In the genomic region with DNA sequence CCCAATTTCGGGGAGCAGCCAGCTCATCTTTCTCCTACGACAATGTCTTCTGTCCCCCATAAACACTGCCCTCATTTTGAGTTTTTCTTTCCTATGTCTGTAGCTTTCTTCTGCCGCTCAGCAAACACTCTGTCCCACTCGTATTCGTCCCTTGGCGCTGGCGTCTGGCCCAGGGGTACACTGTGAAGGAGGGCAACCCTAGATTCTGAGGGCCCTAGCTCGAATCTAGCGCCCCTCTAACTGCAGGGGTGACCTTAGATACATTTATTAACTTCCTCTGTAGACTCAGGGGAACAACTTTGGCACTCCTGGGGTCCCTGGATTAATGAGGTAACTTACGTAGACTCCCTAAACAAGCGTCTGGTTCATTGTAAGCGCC, we compare ENCODE assay signal across 7 cellular contexts. TPM values are rescaled to one million over a fixed set of nuclear protein-coding genes. Genes with fewer than 3 reads are reported as not detected.
DNase-seq lines count a peak whose midpoint lies in the region; ATAC-seq, FAIRE-seq and TF ChIP-seq lines count a peak whose summit lies in the region.

No MANE protein-coding gene starts in this region.

- H3K27me3 Mint-ChIP-seq in HFFc6 (ENCODE audit: insufficient read depth): no peaks in the 10 kb centered on the region
- peaks cover 13% of the 10 kb centered on the region for H3K27me3 Mint-ChIP-seq in WTC11 (ENCODE audit: low read depth)

- no peaks in the 10 kb centered on the region for H3K36me3 ChIP-seq in smooth muscle cell (ENCODE audit: low read depth)

- H3K27ac ChIP-seq in right cardiac atrium (ENCODE audit: low read length) (no peak overlapping the region), smooth muscle cell (ENCODE audit: low read depth) (peak overlapping the region; percentile 84)

- H3K4me1 ChIP-seq in right cardiac atrium (ENCODE audit: control insufficient read depth, insufficient read depth, low read length) (peaks cover 7% of the 10 kb centered on the region), smooth muscle cell (ENCODE audit: low read depth) (peaks cover 6% of the 10 kb centered on the region)

- CTCF ChIA-PET in WTC11 (lab: Charles Lee): interaction anchor here (0.5 to 2.4 kb wide), 21 partner anchors 11 to 212 kb away, joined by 3 to 28 read pairs (median 4); no protein-coding TSS in a partner anchor

- DNase-seq in HFFc6 (no peak), WTC11 (ENCODE audit: low spot score) (no peak), right cardiac atrium (peak in 2 of 3 donors; percentile 16 to 64), smooth muscle cell (lab: John Stamatoyannopoulos, UW; ENCODE audit: unreplicated experiment) (no peak), frontal cortex (ENCODE audit: low spot score in 2 of 2) (no peak), AG20443 (ENCODE audit: low spot score) (no peak)

- no peaks in the 10 kb centered on the region for H3K27me3 ChIP-seq in right cardiac atrium (ENCODE audit: control insufficient read depth, insufficient read depth)
- no peaks in the 10 kb centered on the region for H3K27me3 ChIP-seq in smooth muscle cell (ENCODE audit: low read depth)

- TF ChIP-seq CTCF in HFFc6 (IDR thresholded peaks at IDR 0.05) (no peak), WTC11 (IDR thresholded peaks at IDR 0.05) (no peak), smooth muscle cell (IDR thresholded peaks at IDR 0.05; ENCODE audit: borderline replicate concordance, insufficient read depth, poor library complexity, severe bottlenecking) (no peak)

- H3F3A ChIP-seq in smooth muscle cell (ENCODE audit: low read depth): peaks cover 5% of the 10 kb centered on the region

- H3K27ac Mint-ChIP-seq in HFFc6: peak overlapping the region; percentile 96
- H3K27ac Mint-ChIP-seq in WTC11: no peak overlapping the region

- peak overlapping the region; percentile 79 for H3K4me3 ChIP-seq in right cardiac atrium (ENCODE audit: low read length)
- H3K4me3 ChIP-seq in smooth muscle cell: peak overlapping the region; percentile 77

- FAIRE-seq in frontal cortex (lab: Jason Lieb, UNC): no peak

- H4K20me1 ChIP-seq in smooth muscle cell (ENCODE audit: low read depth): peaks cover 32% of the 10 kb centered on the region

- H3K9me3 Mint-ChIP-seq in HFFc6 (no peaks in the 10 kb centered on the region), WTC11 (no peaks in the 10 kb centered on the region)

- intact Hi-C loops in right cardiac atrium (cut with DNase I): loop anchor here in 3 of 4 donors (5.0 kb wide), 3 partner anchors 60 to 170 kb away; no protein-coding TSS in a partner anchor

- H3K9me3 ChIP-seq in right cardiac atrium (ENCODE audit: control insufficient read depth, low read length): no peaks in the 10 kb centered on the region
- H3K9me3 ChIP-seq in smooth muscle cell (replicated peaks; ENCODE audit: low read depth): no peaks in the 10 kb centered on the region

- POLR2A ChIA-PET in WTC11 (lab: Charles Lee): no interaction called here

- peaks cover 44% of the 10 kb centered on the region for H3K4me1 Mint-ChIP-seq in HFFc6 (ENCODE audit: low read depth)
- H3K4me1 Mint-ChIP-seq in WTC11: peaks cover 19% of the 10 kb centered on the region

- H2AFZ ChIP-seq in smooth muscle cell (ENCODE audit: low read depth): peak overlapping the region; percentile 82

- H3K79me2 ChIP-seq in smooth muscle cell (ENCODE audit: low read depth): peaks cover 45% of the 10 kb centered on the region

- H3K4me3 Mint-ChIP-seq in HFFc6 (peak overlapping the region; percentile 96), WTC11 (peak overlapping the region; percentile 87)

- H3K9ac ChIP-seq in smooth muscle cell (ENCODE audit: low read depth): peak overlapping the region; percentile 91

- ATAC-seq in WTC11 (no peak), right cardiac atrium (no peak), HG02981 (IDR thresholded peaks at IDR 0.05; ENCODE audit: unreplicated experiment) (no peak)

- H3K36me3 Mint-ChIP-seq in HFFc6 (ENCODE audit: low read depth): no peaks in the 10 kb centered on the region
- no peaks in the 10 kb centered on the region for H3K36me3 Mint-ChIP-seq in WTC11

- WGBS in right cardiac atrium: 31% methylated on average over 12 of the region's 12 CpGs
- WGBS in smooth muscle cell (ENCODE audit: low lambda C conversion rate): 46% methylated on average over 12 of the region's 12 CpGs

- peak overlapping the region; percentile 98 for H3K4me2 ChIP-seq in smooth muscle cell

TF ChIP-seq in WTC11, 78 proteins besides CTCF, POLR2A, EP300 and RAD21 (continues in another document):
- no peak for TF ChIP-seq NFYB (CRISPR knock-in tag; conservative IDR thresholded peaks at IDR 0.05; ENCODE audit: low read depth)
- TF ChIP-seq, protein P1, sequence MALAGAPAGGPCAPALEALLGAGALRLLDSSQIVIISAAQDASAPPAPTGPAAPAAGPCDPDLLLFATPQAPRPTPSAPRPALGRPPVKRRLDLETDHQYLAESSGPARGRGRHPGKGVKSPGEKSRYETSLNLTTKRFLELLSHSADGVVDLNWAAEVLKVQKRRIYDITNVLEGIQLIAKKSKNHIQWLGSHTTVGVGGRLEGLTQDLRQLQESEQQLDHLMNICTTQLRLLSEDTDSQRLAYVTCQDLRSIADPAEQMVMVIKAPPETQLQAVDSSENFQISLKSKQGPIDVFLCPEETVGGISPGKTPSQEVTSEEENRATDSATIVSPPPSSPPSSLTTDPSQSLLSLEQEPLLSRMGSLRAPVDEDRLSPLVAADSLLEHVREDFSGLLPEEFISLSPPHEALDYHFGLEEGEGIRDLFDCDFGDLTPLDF (CRISPR knock-in tag; IDR thresholded peaks at IDR 0.05): no peak
- TF ChIP-seq, protein P2, sequence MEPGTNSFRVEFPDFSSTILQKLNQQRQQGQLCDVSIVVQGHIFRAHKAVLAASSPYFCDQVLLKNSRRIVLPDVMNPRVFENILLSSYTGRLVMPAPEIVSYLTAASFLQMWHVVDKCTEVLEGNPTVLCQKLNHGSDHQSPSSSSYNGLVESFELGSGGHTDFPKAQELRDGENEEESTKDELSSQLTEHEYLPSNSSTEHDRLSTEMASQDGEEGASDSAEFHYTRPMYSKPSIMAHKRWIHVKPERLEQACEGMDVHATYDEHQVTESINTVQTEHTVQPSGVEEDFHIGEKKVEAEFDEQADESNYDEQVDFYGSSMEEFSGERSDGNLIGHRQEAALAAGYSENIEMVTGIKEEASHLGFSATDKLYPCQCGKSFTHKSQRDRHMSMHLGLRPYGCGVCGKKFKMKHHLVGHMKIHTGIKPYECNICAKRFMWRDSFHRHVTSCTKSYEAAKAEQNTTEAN (CRISPR knock-in tag; IDR thresholded peaks at IDR 0.05): no peak
- no peak for TF ChIP-seq OVOL2 (CRISPR knock-in tag; IDR thresholded peaks at IDR 0.05; ENCODE audit: borderline replicate concordance)
- TF ChIP-seq, protein P3, sequence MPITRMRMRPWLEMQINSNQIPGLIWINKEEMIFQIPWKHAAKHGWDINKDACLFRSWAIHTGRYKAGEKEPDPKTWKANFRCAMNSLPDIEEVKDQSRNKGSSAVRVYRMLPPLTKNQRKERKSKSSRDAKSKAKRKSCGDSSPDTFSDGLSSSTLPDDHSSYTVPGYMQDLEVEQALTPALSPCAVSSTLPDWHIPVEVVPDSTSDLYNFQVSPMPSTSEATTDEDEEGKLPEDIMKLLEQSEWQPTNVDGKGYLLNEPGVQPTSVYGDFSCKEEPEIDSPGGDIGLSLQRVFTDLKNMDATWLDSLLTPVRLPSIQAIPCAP (CRISPR knock-in tag; IDR thresholded peaks at IDR 0.05): no peak
- TF ChIP-seq, protein P4, sequence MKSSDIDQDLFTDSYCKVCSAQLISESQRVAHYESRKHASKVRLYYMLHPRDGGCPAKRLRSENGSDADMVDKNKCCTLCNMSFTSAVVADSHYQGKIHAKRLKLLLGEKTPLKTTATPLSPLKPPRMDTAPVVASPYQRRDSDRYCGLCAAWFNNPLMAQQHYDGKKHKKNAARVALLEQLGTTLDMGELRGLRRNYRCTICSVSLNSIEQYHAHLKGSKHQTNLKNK (CRISPR knock-in tag; IDR thresholded peaks at IDR 0.05): no peak
- TF ChIP-seq PRRX2 (CRISPR knock-in tag; IDR thresholded peaks at IDR 0.05): no peak
- TF ChIP-seq ETV6 (CRISPR knock-in tag; IDR thresholded peaks at IDR 0.05): no peak
- TF ChIP-seq, protein P5, sequence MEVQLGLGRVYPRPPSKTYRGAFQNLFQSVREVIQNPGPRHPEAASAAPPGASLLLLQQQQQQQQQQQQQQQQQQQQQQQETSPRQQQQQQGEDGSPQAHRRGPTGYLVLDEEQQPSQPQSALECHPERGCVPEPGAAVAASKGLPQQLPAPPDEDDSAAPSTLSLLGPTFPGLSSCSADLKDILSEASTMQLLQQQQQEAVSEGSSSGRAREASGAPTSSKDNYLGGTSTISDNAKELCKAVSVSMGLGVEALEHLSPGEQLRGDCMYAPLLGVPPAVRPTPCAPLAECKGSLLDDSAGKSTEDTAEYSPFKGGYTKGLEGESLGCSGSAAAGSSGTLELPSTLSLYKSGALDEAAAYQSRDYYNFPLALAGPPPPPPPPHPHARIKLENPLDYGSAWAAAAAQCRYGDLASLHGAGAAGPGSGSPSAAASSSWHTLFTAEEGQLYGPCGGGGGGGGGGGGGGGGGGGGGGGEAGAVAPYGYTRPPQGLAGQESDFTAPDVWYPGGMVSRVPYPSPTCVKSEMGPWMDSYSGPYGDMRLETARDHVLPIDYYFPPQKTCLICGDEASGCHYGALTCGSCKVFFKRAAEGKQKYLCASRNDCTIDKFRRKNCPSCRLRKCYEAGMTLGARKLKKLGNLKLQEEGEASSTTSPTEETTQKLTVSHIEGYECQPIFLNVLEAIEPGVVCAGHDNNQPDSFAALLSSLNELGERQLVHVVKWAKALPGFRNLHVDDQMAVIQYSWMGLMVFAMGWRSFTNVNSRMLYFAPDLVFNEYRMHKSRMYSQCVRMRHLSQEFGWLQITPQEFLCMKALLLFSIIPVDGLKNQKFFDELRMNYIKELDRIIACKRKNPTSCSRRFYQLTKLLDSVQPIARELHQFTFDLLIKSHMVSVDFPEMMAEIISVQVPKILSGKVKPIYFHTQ (CRISPR knock-in tag; IDR thresholded peaks at IDR 0.05): no peak
- no peak for TF ChIP-seq IRF2 (CRISPR knock-in tag; IDR thresholded peaks at IDR 0.05; ENCODE audit: borderline replicate concordance, low read depth)

RNA-seq across cellular contexts. Expression of a gene that starts 0.7 kb away (rescaled TPM):
- total RNA-seq in HFFc6 (2021; fragmentation: NEBNext Ultra II Directional; extraction: Animal tissue kit (Norgen Biotek cat#: 25700)): 10 to 100 TPM; 11.3 to 13.9 (median 12.5) TPM
- total RNA-seq in WTC11 (2021) (9.2 to 11.8 TPM (median 9.7 TPM) in 3 replicates), right cardiac atrium (10 to 100 TPM; 10.1 to 11.4 (median 10.7) TPM), smooth muscle cell (15.9 and 27.7 TPM in 2 replicates), frontal cortex (17.1 TPM)
- polyA plus RNA-seq in right cardiac atrium (4.8 TPM), smooth muscle cell (9.2 and 9.4 TPM in 2 replicates)

Comparison
In these comparisons a context has a peak if more than half of its experiments do, and no peak if none do; other contexts are left out.
1. DNase-seq: peak in right cardiac atrium (2 of 3); none in HFFc6 (single experiment), WTC11 (single experiment), smooth muscle cell (single experiment), frontal cortex (0 of 2) and AG20443 (single experiment).